In the genomic region with DNA sequence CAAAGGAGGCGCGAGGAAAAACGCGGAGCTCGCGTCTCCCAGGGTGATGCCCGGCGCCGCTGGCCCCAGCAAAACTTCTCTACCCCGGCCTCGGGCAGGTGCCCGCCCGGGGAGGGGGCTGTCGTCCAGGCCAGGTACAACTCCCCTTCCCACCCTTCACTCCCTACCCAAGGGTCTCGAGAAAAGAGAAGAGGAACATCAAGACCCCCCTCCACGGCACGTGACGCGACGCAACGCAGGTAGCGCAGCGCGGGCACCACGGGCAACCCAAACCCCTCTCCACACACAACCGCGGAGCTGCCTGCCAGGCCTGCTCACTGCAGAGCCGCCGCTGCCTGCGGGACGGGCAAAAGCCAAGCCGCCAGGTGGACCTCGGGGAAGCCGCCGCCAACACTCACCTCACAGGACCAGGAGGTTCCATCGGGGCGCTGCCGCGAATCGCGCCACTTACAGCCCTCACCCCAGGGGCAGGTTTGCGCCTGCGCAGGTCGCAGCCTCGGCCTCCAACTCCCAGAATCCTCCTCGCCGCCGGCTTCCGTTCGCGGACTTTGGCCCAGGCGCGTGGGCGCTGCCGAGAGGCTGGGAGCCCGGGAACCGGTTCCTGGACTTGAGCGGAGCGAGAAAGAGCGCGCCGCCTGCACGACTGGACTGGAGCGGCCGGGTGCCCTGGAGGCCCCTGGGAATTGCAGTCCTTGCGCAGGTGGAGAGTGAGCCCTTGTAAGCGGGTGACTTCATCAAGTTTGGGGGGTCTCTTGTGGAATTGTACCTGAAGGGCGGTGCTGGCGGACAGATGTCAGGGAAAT, we compare ENCODE assay signal across 1 cellular context.
TF ChIP-seq lines count a peak whose summit lies in the region.

A gene (minus strand): TSS at position 477 of the 803 bp plus-strand sequence. CDS start 56 bp downstream, at position 421.

TF ChIP-seq in HepG2, 621 proteins besides CTCF, POLR2A, EP300 and RAD21 (continued from another document and continues in another):
- TF ChIP-seq, protein P1, sequence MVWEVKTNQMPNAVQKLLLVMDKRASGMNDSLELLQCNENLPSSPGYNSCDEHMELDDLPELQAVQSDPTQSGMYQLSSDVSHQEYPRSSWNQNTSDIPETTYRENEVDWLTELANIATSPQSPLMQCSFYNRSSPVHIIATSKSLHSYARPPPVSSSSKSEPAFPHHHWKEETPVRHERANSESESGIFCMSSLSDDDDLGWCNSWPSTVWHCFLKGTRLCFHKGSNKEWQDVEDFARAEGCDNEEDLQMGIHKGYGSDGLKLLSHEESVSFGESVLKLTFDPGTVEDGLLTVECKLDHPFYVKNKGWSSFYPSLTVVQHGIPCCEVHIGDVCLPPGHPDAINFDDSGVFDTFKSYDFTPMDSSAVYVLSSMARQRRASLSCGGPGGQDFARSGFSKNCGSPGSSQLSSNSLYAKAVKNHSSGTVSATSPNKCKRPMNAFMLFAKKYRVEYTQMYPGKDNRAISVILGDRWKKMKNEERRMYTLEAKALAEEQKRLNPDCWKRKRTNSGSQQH (CRISPR knock-in tag; IDR thresholded peaks at IDR 0.05; ENCODE audit: low read depth), result peak; percentile 79; the same call in 1 of the 2 replicates
- no peak for TF ChIP-seq ZFAT (CRISPR knock-in tag; conservative IDR thresholded peaks at IDR 0.05)
- TF ChIP-seq HOXA9 (CRISPR knock-in tag; IDR thresholded peaks at IDR 0.05; ENCODE audit: borderline replicate concordance), result no peak
- peak; percentile 88; the same call in 1 of the 2 replicates for TF ChIP-seq ZNF549 (CRISPR knock-in tag; IDR thresholded peaks at IDR 0.05)
- TF ChIP-seq, protein P2, sequence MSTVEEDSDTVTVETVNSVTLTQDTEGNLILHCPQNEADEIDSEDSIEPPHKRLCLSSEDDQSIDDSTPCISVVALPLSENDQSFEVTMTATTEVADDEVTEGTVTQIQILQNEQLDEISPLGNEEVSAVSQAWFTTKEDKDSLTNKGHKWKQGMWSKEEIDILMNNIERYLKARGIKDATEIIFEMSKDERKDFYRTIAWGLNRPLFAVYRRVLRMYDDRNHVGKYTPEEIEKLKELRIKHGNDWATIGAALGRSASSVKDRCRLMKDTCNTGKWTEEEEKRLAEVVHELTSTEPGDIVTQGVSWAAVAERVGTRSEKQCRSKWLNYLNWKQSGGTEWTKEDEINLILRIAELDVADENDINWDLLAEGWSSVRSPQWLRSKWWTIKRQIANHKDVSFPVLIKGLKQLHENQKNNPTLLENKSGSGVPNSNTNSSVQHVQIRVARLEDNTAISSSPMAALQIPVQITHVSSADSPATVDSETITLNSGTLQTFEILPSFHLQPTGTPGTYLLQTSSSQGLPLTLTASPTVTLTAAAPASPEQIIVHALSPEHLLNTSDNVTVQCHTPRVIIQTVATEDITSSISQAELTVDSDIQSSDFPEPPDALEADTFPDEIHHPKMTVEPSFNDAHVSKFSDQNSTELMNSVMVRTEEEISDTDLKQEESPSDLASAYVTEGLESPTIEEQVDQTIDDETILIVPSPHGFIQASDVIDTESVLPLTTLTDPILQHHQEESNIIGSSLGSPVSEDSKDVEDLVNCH (CRISPR knock-in tag; IDR thresholded peaks at IDR 0.05), result no peak
- peak; percentile 90; the same call in 1 of the 2 replicates for TF ChIP-seq ZBTB42 (CRISPR knock-in tag; IDR thresholded peaks at IDR 0.05)
- TF ChIP-seq, protein P3, sequence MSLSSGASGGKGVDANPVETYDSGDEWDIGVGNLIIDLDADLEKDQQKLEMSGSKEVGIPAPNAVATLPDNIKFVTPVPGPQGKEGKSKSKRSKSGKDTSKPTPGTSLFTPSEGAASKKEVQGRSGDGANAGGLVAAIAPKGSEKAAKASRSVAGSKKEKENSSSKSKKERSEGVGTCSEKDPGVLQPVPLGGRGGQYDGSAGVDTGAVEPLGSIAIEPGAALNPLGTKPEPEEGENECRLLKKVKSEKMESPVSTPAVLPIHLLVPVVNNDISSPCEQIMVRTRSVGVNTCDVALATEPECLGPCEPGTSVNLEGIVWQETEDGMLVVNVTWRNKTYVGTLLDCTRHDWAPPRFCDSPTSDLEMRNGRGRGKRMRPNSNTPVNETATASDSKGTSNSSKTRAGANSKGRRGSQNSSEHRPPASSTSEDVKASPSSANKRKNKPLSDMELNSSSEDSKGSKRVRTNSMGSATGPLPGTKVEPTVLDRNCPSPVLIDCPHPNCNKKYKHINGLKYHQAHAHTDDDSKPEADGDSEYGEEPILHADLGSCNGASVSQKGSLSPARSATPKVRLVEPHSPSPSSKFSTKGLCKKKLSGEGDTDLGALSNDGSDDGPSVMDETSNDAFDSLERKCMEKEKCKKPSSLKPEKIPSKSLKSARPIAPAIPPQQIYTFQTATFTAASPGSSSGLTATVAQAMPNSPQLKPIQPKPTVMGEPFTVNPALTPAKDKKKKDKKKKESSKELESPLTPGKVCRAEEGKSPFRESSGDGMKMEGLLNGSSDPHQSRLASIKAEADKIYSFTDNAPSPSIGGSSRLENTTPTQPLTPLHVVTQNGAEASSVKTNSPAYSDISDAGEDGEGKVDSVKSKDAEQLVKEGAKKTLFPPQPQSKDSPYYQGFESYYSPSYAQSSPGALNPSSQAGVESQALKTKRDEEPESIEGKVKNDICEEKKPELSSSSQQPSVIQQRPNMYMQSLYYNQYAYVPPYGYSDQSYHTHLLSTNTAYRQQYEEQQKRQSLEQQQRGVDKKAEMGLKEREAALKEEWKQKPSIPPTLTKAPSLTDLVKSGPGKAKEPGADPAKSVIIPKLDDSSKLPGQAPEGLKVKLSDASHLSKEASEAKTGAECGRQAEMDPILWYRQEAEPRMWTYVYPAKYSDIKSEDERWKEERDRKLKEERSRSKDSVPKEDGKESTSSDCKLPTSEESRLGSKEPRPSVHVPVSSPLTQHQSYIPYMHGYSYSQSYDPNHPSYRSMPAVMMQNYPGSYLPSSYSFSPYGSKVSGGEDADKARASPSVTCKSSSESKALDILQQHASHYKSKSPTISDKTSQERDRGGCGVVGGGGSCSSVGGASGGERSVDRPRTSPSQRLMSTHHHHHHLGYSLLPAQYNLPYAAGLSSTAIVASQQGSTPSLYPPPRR (CRISPR knock-in tag; IDR thresholded peaks at IDR 0.05; ENCODE audit: borderline replicate concordance), result peak; percentile 54; the same call in 1 of the 2 replicates
- no peak; the same call in 1 of the 2 replicates for TF ChIP-seq ZNF124 (CRISPR knock-in tag; IDR thresholded peaks at IDR 0.05)
- TF ChIP-seq ARNTL (CRISPR knock-in tag; IDR thresholded peaks at IDR 0.05), result no peak; the same call in 1 of the 2 replicates
- TF ChIP-seq ZNF777 (CRISPR knock-in tag; IDR thresholded peaks at IDR 0.05), result peak; percentile 70; the same call in 1 of the 2 replicates
- TF ChIP-seq, protein P4, sequence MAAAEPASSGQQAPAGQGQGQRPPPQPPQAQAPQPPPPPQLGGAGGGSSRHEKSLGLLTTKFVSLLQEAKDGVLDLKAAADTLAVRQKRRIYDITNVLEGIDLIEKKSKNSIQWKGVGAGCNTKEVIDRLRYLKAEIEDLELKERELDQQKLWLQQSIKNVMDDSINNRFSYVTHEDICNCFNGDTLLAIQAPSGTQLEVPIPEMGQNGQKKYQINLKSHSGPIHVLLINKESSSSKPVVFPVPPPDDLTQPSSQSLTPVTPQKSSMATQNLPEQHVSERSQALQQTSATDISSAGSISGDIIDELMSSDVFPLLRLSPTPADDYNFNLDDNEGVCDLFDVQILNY (CRISPR knock-in tag; conservative IDR thresholded peaks at IDR 0.05), result peak; percentile 79; the same call in 1 of the 2 replicates
- TF ChIP-seq, protein P5, sequence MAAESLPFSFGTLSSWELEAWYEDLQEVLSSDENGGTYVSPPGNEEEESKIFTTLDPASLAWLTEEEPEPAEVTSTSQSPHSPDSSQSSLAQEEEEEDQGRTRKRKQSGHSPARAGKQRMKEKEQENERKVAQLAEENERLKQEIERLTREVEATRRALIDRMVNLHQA (CRISPR knock-in tag; IDR thresholded peaks at IDR 0.05), result no peak
- TF ChIP-seq CREB1 (IDR thresholded peaks at IDR 0.05), result no peak
- TF ChIP-seq CREB1 (CRISPR knock-in tag; IDR thresholded peaks at IDR 0.05), result peak; percentile 51; the same call in 1 of the 2 replicates
- TF ChIP-seq, protein P6, sequence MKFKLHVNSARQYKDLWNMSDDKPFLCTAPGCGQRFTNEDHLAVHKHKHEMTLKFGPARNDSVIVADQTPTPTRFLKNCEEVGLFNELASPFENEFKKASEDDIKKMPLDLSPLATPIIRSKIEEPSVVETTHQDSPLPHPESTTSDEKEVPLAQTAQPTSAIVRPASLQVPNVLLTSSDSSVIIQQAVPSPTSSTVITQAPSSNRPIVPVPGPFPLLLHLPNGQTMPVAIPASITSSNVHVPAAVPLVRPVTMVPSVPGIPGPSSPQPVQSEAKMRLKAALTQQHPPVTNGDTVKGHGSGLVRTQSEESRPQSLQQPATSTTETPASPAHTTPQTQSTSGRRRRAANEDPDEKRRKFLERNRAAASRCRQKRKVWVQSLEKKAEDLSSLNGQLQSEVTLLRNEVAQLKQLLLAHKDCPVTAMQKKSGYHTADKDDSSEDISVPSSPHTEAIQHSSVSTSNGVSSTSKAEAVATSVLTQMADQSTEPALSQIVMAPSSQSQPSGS (CRISPR knock-in tag; IDR thresholded peaks at IDR 0.05), result peak; percentile 82
- TF ChIP-seq RFXAP (CRISPR knock-in tag; IDR thresholded peaks at IDR 0.05; ENCODE audit: borderline replicate concordance), result peak; percentile 86; the same call in 1 of the 2 replicates
- no peak for TF ChIP-seq ZNF24 (IDR thresholded peaks at IDR 0.05)
- no peak for TF ChIP-seq SSRP1 (CRISPR knock-in tag; IDR thresholded peaks at IDR 0.05)
- no peak for TF ChIP-seq EHMT2 (IDR thresholded peaks at IDR 0.05; ENCODE audit: borderline replicate concordance, low read depth, low read length)
- no peak for TF ChIP-seq MLLT10 (CRISPR knock-in tag; IDR thresholded peaks at IDR 0.05)
- 0 out of 2 replicates have a peak, but pooled peaks have one; percentile 22 for TF ChIP-seq ZC3H4 (CRISPR knock-in tag; IDR thresholded peaks at IDR 0.05; ENCODE audit: borderline replicate concordance)
- TF ChIP-seq ZBTB3 (CRISPR knock-in tag; IDR thresholded peaks at IDR 0.05; ENCODE audit: borderline replicate concordance, low read depth), result no peak
- peak; percentile 82; the same call in 1 of the 2 replicates for TF ChIP-seq ZNF274 (CRISPR knock-in tag; IDR thresholded peaks at IDR 0.05)
- TF ChIP-seq PHF8 (CRISPR knock-in tag; IDR thresholded peaks at IDR 0.05), result peak; percentile 92
- no peak for TF ChIP-seq ZBTB1 (CRISPR knock-in tag; IDR thresholded peaks at IDR 0.05; ENCODE audit: borderline replicate concordance)
- TF ChIP-seq ZNF143 (CRISPR knock-in tag; IDR thresholded peaks at IDR 0.05), result peak; percentile 96
- TF ChIP-seq ZNF879 (CRISPR knock-in tag; IDR thresholded peaks at IDR 0.05), result peak; percentile 86; the same call in 1 of the 2 replicates
- TF ChIP-seq ZKSCAN5 (CRISPR knock-in tag; IDR thresholded peaks at IDR 0.05), result no peak
- no peak for TF ChIP-seq KDM1A (CRISPR knock-in tag; IDR thresholded peaks at IDR 0.05)
- 0 out of 2 replicates have a peak, but pooled peaks have one; percentile 14 for TF ChIP-seq SP4 (CRISPR knock-in tag; IDR thresholded peaks at IDR 0.05)
- TF ChIP-seq ZNF33A (CRISPR knock-in tag; IDR thresholded peaks at IDR 0.05; ENCODE audit: borderline replicate concordance), result peak; percentile 65; the same call in 1 of the 2 replicates
- peak; percentile 28; the same call in 1 of the 2 replicates for TF ChIP-seq ZNF766 (CRISPR knock-in tag; IDR thresholded peaks at IDR 0.05; ENCODE audit: borderline replicate concordance)
- TF ChIP-seq ZNF550 (CRISPR knock-in tag; IDR thresholded peaks at IDR 0.05; ENCODE audit: borderline replicate concordance), result peak; percentile 60; the same call in 1 of the 2 replicates
- TF ChIP-seq HCFC1 (IDR thresholded peaks at IDR 0.05; ENCODE audit: low read depth, low read length), result peak; percentile 74
- TF ChIP-seq KDM5A (IDR thresholded peaks at IDR 0.05; ENCODE audit: borderline replicate concordance, low read length), result peak; percentile 67
- no peak for TF ChIP-seq RBM22 (optimal IDR thresholded peaks at IDR 0.05; ENCODE audit: low read length)
- TF ChIP-seq TBP (CRISPR knock-in tag; IDR thresholded peaks at IDR 0.05), result peak; percentile 84; the same call in 1 of the 2 replicates
- peak; percentile 77; the same call in 1 of the 2 replicates for TF ChIP-seq ATF7-NPFF (CRISPR knock-in tag; IDR thresholded peaks at IDR 0.05; ENCODE audit: low read depth)
- peak; percentile 75; the same call in 1 of the 2 replicates for TF ChIP-seq ZNF563 (CRISPR knock-in tag; IDR thresholded peaks at IDR 0.05)
- TF ChIP-seq RAD51 (IDR thresholded peaks at IDR 0.05; ENCODE audit: borderline replicate concordance), result no peak
- TF ChIP-seq, protein P7, sequence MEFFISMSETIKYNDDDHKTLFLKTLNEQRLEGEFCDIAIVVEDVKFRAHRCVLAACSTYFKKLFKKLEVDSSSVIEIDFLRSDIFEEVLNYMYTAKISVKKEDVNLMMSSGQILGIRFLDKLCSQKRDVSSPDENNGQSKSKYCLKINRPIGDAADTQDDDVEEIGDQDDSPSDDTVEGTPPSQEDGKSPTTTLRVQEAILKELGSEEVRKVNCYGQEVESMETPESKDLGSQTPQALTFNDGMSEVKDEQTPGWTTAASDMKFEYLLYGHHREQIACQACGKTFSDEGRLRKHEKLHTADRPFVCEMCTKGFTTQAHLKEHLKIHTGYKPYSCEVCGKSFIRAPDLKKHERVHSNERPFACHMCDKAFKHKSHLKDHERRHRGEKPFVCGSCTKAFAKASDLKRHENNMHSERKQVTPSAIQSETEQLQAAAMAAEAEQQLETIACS (CRISPR knock-in tag; IDR thresholded peaks at IDR 0.05), result peak; percentile 88
- TF ChIP-seq KDM5B (CRISPR knock-in tag; IDR thresholded peaks at IDR 0.05; ENCODE audit: borderline replicate concordance), result peak; percentile 83; the same call in 1 of the 2 replicates
- TF ChIP-seq, protein P8, sequence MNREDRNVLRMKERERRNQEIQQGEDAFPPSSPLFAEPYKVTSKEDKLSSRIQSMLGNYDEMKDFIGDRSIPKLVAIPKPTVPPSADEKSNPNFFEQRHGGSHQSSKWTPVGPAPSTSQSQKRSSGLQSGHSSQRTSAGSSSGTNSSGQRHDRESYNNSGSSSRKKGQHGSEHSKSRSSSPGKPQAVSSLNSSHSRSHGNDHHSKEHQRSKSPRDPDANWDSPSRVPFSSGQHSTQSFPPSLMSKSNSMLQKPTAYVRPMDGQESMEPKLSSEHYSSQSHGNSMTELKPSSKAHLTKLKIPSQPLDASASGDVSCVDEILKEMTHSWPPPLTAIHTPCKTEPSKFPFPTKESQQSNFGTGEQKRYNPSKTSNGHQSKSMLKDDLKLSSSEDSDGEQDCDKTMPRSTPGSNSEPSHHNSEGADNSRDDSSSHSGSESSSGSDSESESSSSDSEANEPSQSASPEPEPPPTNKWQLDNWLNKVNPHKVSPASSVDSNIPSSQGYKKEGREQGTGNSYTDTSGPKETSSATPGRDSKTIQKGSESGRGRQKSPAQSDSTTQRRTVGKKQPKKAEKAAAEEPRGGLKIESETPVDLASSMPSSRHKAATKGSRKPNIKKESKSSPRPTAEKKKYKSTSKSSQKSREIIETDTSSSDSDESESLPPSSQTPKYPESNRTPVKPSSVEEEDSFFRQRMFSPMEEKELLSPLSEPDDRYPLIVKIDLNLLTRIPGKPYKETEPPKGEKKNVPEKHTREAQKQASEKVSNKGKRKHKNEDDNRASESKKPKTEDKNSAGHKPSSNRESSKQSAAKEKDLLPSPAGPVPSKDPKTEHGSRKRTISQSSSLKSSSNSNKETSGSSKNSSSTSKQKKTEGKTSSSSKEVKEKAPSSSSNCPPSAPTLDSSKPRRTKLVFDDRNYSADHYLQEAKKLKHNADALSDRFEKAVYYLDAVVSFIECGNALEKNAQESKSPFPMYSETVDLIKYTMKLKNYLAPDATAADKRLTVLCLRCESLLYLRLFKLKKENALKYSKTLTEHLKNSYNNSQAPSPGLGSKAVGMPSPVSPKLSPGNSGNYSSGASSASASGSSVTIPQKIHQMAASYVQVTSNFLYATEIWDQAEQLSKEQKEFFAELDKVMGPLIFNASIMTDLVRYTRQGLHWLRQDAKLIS (CRISPR knock-in tag; IDR thresholded peaks at IDR 0.05), result no peak
- no peak for TF ChIP-seq REXO4 (CRISPR knock-in tag; IDR thresholded peaks at IDR 0.05; ENCODE audit: borderline replicate concordance)
- TF ChIP-seq NFYB (CRISPR knock-in tag; IDR thresholded peaks at IDR 0.05), result peak; percentile 74
- TF ChIP-seq MTA3 (CRISPR knock-in tag; IDR thresholded peaks at IDR 0.05), result no peak
